27 cellular contexts compared by ENCODE assay signal in genomic region chr10:79946270-79947082, GRCh38. TPM values are rescaled to one million over a fixed set of nuclear protein-coding genes. Genes with fewer than 3 reads are reported as not detected.
"Had no signal": no experiment of that assay in that cellular context is flagged by ENCODE, and none has a peak within 500 bp of the region (broad histone marks: within the 10 kb centered on the region; RNA-seq: fewer than 3 reads in every experiment).

No MANE protein-coding gene starts in this region.

- H3K9ac ChIP-seq: parathyroid adenoma had no signal

- H3K27ac Mint-ChIP-seq: activated CD4-positive, alpha-beta memory T cell treated with anti-CD3 and anti-CD28 coated beads, Interleukin-2, amount 10 ng/mL, durations not matched to agents 7 days and 5 days; activated naive CD4-positive, alpha-beta T cell treated with anti-CD3 and anti-CD28 coated beads, Interleukin-2, amount 10 ng/mL, durations not matched to agents 7 days and 5 days; activated naive CD8-positive, alpha-beta T cell treated with anti-CD3 and anti-CD28 coated beads, Interleukin-2, amount 50 U/mL, for 24 hours; brain; memory B cell had no signal

- DNase-seq: activated CD4-positive, alpha-beta memory T cell treated with anti-CD3 and anti-CD28 coated beads, Interleukin-2, amount 10 ng/mL, durations not matched to agents 7 days and 5 days; activated CD8-positive, alpha-beta memory T cell treated with anti-CD3 and anti-CD28 coated beads, Interleukin-2, amount 50 U/mL, for 48 hours; activated effector memory CD4-positive, alpha-beta T cell treated with Interleukin-2 at 50 U/mL for 16 hours; activated naive CD4-positive, alpha-beta T cell treated with anti-CD3 and anti-CD28 coated beads, Interleukin-2, amount 10 ng/mL, durations not matched to agents 7 days and 5 days; activated naive CD8-positive, alpha-beta T cell treated with anti-CD3 and anti-CD28 coated beads, Interleukin-2, amount 50 U/mL, for 24 hours; anterior cingulate cortex; effector CD4-positive, alpha-beta T cell; heart left ventricle; kidney glomerular epithelial cell; left ventricle myocardium inferior; naive B cell; stimulated activated CD4-positive, alpha-beta T cell treated with anti-CD3 and anti-CD28 coated beads, Interleukin-1b, Interleukin-23, amount 100 ng/mL, for 48 hours; stimulated activated CD8-positive, alpha-beta memory T cell treated with anti-CD3 and anti-CD28 coated beads, Interleukin-4, amount 100 ng/mL, for 48 hours; stimulated activated naive CD4-positive, alpha-beta T cell treated with Interleukin-2 at 50 U/mL for 16 hours; SW 1271; T-helper 2 cell; WERI-Rb-1 had no signal

- H3K9me3 ChIP-seq: neutrophil, suprapubic skin had no signal

- H3K36me3 Mint-ChIP-seq: activated naive CD4-positive, alpha-beta T cell treated with anti-CD3 and anti-CD28 coated beads, Interleukin-2, amount 10 ng/mL, durations not matched to agents 7 days and 5 days had no signal

- H3K27me3 ChIP-seq: gastroesophageal sphincter, heart left ventricle, neutrophil, suprapubic skin had no signal

- H3K4me1 Mint-ChIP-seq: activated CD4-positive, alpha-beta memory T cell treated with anti-CD3 and anti-CD28 coated beads, Interleukin-2, amount 10 ng/mL, durations not matched to agents 7 days and 5 days; activated naive CD4-positive, alpha-beta T cell treated with anti-CD3 and anti-CD28 coated beads, Interleukin-2, amount 10 ng/mL, durations not matched to agents 7 days and 5 days; activated naive CD8-positive, alpha-beta T cell treated with anti-CD3 and anti-CD28 coated beads, Interleukin-2, amount 50 U/mL, for 24 hours; brain; central memory CD8-positive, alpha-beta T cell; memory B cell had no signal

- ATAC-seq: activated naive CD8-positive, alpha-beta T cell treated with anti-CD3 and anti-CD28 coated beads, Interleukin-2, amount 50 U/mL, for 24 hours; esophagus mucosa; gastroesophageal sphincter had no signal

- H3K4me3 Mint-ChIP-seq: activated CD4-positive, alpha-beta memory T cell treated with anti-CD3 and anti-CD28 coated beads, Interleukin-2, amount 10 ng/mL, durations not matched to agents 7 days and 5 days; activated naive CD4-positive, alpha-beta T cell treated with anti-CD3 and anti-CD28 coated beads, Interleukin-2, amount 10 ng/mL, durations not matched to agents 7 days and 5 days; activated naive CD8-positive, alpha-beta T cell treated with anti-CD3 and anti-CD28 coated beads, Interleukin-2, amount 50 U/mL, for 24 hours; brain; central memory CD8-positive, alpha-beta T cell; memory B cell; naive B cell had no signal

- H3K36me3 ChIP-seq: neutrophil, suprapubic skin, WERI-Rb-1 had no signal

- H2AFZ ChIP-seq: parathyroid adenoma had no signal

- H3K27ac ChIP-seq: coronary artery, gastroesophageal sphincter, heart left ventricle, left ventricle myocardium inferior, neutrophil, parathyroid adenoma, suprapubic skin, WERI-Rb-1 had no signal

- H3K4me3 ChIP-seq: coronary artery, gastroesophageal sphincter, heart left ventricle, left ventricle myocardium inferior, suprapubic skin had no signal

- H3K9me3 Mint-ChIP-seq: activated CD4-positive, alpha-beta memory T cell treated with anti-CD3 and anti-CD28 coated beads, Interleukin-2, amount 10 ng/mL, durations not matched to agents 7 days and 5 days; activated naive CD4-positive, alpha-beta T cell treated with anti-CD3 and anti-CD28 coated beads, Interleukin-2, amount 10 ng/mL, durations not matched to agents 7 days and 5 days had no signal

- H3K4me1 ChIP-seq: gastroesophageal sphincter, heart left ventricle, left ventricle myocardium inferior, parathyroid adenoma, suprapubic skin had no signal

- H3K27me3 Mint-ChIP-seq: activated naive CD8-positive, alpha-beta T cell treated with anti-CD3 and anti-CD28 coated beads, Interleukin-2, amount 50 U/mL, for 24 hours; memory B cell had no signal

RNA-seq across cellular contexts. Expression of gene SFTPD, which starts 2.4 kb away (rescaled TPM):
- total RNA-seq: activated CD4-positive, alpha-beta memory T cell treated with anti-CD3 and anti-CD28 coated beads, Interleukin-2, amount 10 ng/mL, durations not matched to agents 7 days and 5 days; mononuclear cell had no signal
